13 cellular contexts compared by ENCODE assay signal in genomic region chr19:48616041-48616436, GRCh38. TPM values are rescaled to one million over a fixed set of nuclear protein-coding genes. Genes with fewer than 3 reads are reported as not detected.
DNase-seq lines count a peak whose midpoint lies in the region; ATAC-seq, FAIRE-seq and TF ChIP-seq lines count a peak whose summit lies in the region.
"Had no signal": no experiment of that assay in that cellular context is flagged by ENCODE, and none has a peak within 500 bp of the region (broad histone marks: within the 10 kb centered on the region; RNA-seq: fewer than 3 reads in every experiment).

No MANE protein-coding gene starts in this region.

- H3K9me3 ChIP-seq in HUES6 (ENCODE audit: control insufficient read depth, insufficient read depth, low read depth, low read length) (no peaks in the 10 kb centered on the region), GM12878 (replicated peaks; ENCODE audit: control insufficient read depth, insufficient read depth, low read length) (no peaks in the 10 kb centered on the region), tibial nerve (no peaks in the 10 kb centered on the region)
- no peaks in the 10 kb centered on the region for H3K9me3 ChIP-seq in naive thymus-derived CD4-positive, alpha-beta T cell (ENCODE audit: control insufficient read depth in 2 of 3, low read length in 3 of 3)

- peak overlapping the region; percentile 79 for H3K9ac ChIP-seq in HUES6 (ENCODE audit: low read length)
- H3K9ac ChIP-seq in GM12878 (ENCODE audit: control insufficient read depth, insufficient read depth, low read length), result no peak overlapping the region

- H3K4me3 Mint-ChIP-seq in CD14-positive monocyte, result no peak overlapping the region
- H3K4me3 Mint-ChIP-seq in naive thymus-derived CD4-positive, alpha-beta T cell, result peak overlapping the region in 9 of 10 donors; percentile 33 to 99 (median 57)

- peak overlapping the region; percentile 88 for H3K4me2 ChIP-seq in GM12878 (ENCODE audit: control insufficient read depth, insufficient read depth)

- POLR2A ChIA-PET in GM12878 (lab: Charles Lee), result interaction anchor here (1.0 kb wide), 1 partner anchor 41 kb away, joined by 4 read pairs; no protein-coding TSS in a partner anchor
- POLR2A ChIA-PET in naive thymus-derived CD4-positive, alpha-beta T cell (lab: Charles Lee), result interaction anchor here (0.6 to 4.7 kb wide), 2 partner anchors 15 to 1694 kb away, joined by 5 to 73 read pairs; no protein-coding TSS in a partner anchor

- CTCF ChIA-PET in GM12878 (lab: Yijun Ruan, JAX), result interaction anchor here (1.8 kb wide), 1 partner anchor 225 kb away, joined by 5 read pairs; the partner anchor contains the start of gene KDELR1
- CTCF ChIA-PET in naive thymus-derived CD4-positive, alpha-beta T cell (lab: Charles Lee), result interaction anchor here (0.6 to 1.6 kb wide), 2 partner anchors 8 to 204 kb away, joined by 3 to 5 read pairs; no protein-coding TSS in a partner anchor

- peak overlapping the region in 4 of 7 donors; percentile 10 to 72 (median 45) for H3K27ac Mint-ChIP-seq in CD14-positive monocyte
- peak overlapping the region in 4 of 9 donors; percentile 28 to 69 (median 60) for H3K27ac Mint-ChIP-seq in naive thymus-derived CD4-positive, alpha-beta T cell

- TF ChIP-seq POLR2A in GM12878 (IDR thresholded peaks at IDR 0.05; ENCODE audit: low read depth, low read length) (peak; percentile 7; the same call in 1 of the 2 replicates), tibial nerve (IDR thresholded peaks at IDR 0.05) (no peak)

- H3K4me1 ChIP-seq in HUES6 (ENCODE audit: control insufficient read depth, insufficient read depth, low read length) (peaks cover 43% of the 10 kb centered on the region), GM12878 (ENCODE audit: control insufficient read depth, insufficient read depth, low read length) (peaks cover 14% of the 10 kb centered on the region), tibial nerve (peaks cover 0 to 57% (median 24%) of the 10 kb centered on the region in 4 donors)
- peaks cover 17 to 36% of the 10 kb centered on the region in 2 donors for H3K4me1 ChIP-seq in naive thymus-derived CD4-positive, alpha-beta T cell (ENCODE audit: control insufficient read depth in 2 of 2, insufficient read depth in 2 of 2, low read length in 2 of 2)

- intact Hi-C loops in CD14-positive monocyte (cut with micrococcal nuclease), result no loop called here
- intact Hi-C loops in GM12878 (cut with micrococcal nuclease; ENCODE audit: unreplicated experiment), result no loop called here
- intact Hi-C loops in naive thymus-derived CD4-positive, alpha-beta T cell (cut with micrococcal nuclease), result loop anchor here in 1 of 2 donors (10.0 kb wide), 1 partner anchor 1029 kb away; the partner anchor contains the start of genes RRAS and SCAF1

- ATAC-seq in GM12878, result no peak
- ATAC-seq in naive thymus-derived CD4-positive, alpha-beta T cell, result no peak

- TF ChIP-seq RAD21 in GM12878 (IDR thresholded peaks at IDR 0.05; ENCODE audit: insufficient read depth, low read depth, low read length), result no peak

- H3K36me3 Mint-ChIP-seq in CD14-positive monocyte, result peaks cover 27 to 30% of the 10 kb centered on the region in 2 donors
- peaks cover 0 to 19% (median 9%) of the 10 kb centered on the region in 5 donors for H3K36me3 Mint-ChIP-seq in naive thymus-derived CD4-positive, alpha-beta T cell

- peaks cover 46% of the 10 kb centered on the region for H3K79me2 ChIP-seq in GM12878 (ENCODE audit: control insufficient read depth, insufficient read depth, low read length)

- TF ChIP-seq CTCF in CD14-positive monocyte (IDR thresholded peaks at IDR 0.05), result no peak
- TF ChIP-seq CTCF in GM12878 (IDR thresholded peaks at IDR 0.05 in 2 of 3, conservative IDR thresholded peaks at IDR 0.05 in 1 of 3; ENCODE audit: control insufficient read depth in 2 of 3, extremely low read depth in 1 of 3, insufficient read depth in 1 of 3, low read depth in 3 of 3, low read length in 3 of 3), result no peak
- TF ChIP-seq CTCF in tibial nerve (IDR thresholded peaks at IDR 0.05), result no peak

- SMC1A ChIA-PET in GM12878 (lab: Charles Lee; ENCODE audit: uncharacterized antibody, unreplicated experiment), result interaction anchor here (1.1 kb wide), 1 partner anchor 110 kb away, joined by 3 read pairs; no protein-coding TSS in a partner anchor

- no TSS peak for BruUV-seq in GM12878 (replicated peaks; lab: Mats Ljungman, UMichigan)

- H3K9me3 Mint-ChIP-seq in CD14-positive monocyte, result peaks cover 0 to 3% (median 0%) of the 10 kb centered on the region in 7 donors
- peaks cover 0 to 2% (median 0%) of the 10 kb centered on the region in 11 donors for H3K9me3 Mint-ChIP-seq in naive thymus-derived CD4-positive, alpha-beta T cell

- no peak overlapping the region for H2AFZ ChIP-seq in GM12878 (ENCODE audit: control insufficient read depth, low read depth, low read length)

- RAD21 ChIA-PET in GM12878 (lab: Charles Lee; ENCODE audit: unreplicated experiment), result no interaction called here

- H3K27me3 ChIP-seq in HUES6 (ENCODE audit: control insufficient read depth, insufficient read depth, low read length) (no peaks in the 10 kb centered on the region), GM12878 (replicated peaks in 1 of 2; ENCODE audit: control insufficient read depth in 2 of 2, insufficient read depth in 2 of 2, low read length in 1 of 2) (no peaks in the 10 kb centered on the region), tibial nerve (no peaks in the 10 kb centered on the region)
- no peaks in the 10 kb centered on the region for H3K27me3 ChIP-seq in naive thymus-derived CD4-positive, alpha-beta T cell (ENCODE audit: control insufficient read depth in 2 of 2, insufficient read depth in 2 of 2, low read length in 2 of 2)

- no peak for TF ChIP-seq EP300 in GM12878 (IDR thresholded peaks at IDR 0.05; ENCODE audit: borderline replicate concordance in 1 of 2, control insufficient read depth in 1 of 2, low read depth in 2 of 2, low read length in 2 of 2)
- TF ChIP-seq EP300 in tibial nerve (IDR thresholded peaks at IDR 0.05), result no peak

- no peak for FAIRE-seq in GM12878 (lab: Jason Lieb, UNC)

- in situ Hi-C loops in GM12878 (cut with MboI), result no loop called here

- peaks cover 0 to 2% (median 0%) of the 10 kb centered on the region in 3 donors for H3K27me3 Mint-ChIP-seq in CD14-positive monocyte (ENCODE audit: low read depth in 3 of 3)
- no peaks in the 10 kb centered on the region for H3K27me3 Mint-ChIP-seq in naive thymus-derived CD4-positive, alpha-beta T cell

- DNase-seq in CD14-positive monocyte (ENCODE audit: low spot score) (no peak), GM12878 (ENCODE audit: low read depth, low spot score) (no peak), DMS153 treated with DMSO at 0.1 percent for 48 hours (lab: John Stamatoyannopoulos, UW; ENCODE audit: unreplicated experiment) (no peak), HPDE6-E6E7 (ENCODE audit: extremely low spot score) (no peak), UCSD-AML1 (lab: John Stamatoyannopoulos, UW; ENCODE audit: unreplicated experiment) (no peak), tibial nerve (ENCODE audit: low spot score in 2 of 2) (no peak)
- DNase-seq in naive thymus-derived CD4-positive, alpha-beta T cell, result peak in 1 of 9 donors; percentile 5
- DNase-seq: dermis blood vessel endothelial cell, EL, NCI-H2081 treated with DMSO at 0.1 percent for 48 hours, SHP77 had no signal

- H3K4me3 ChIP-seq in HUES6 (ENCODE audit: low read depth, low read length) (peak overlapping the region; percentile 49; the same call in 1 of the 2 replicates), GM12878 (no peak overlapping the region), tibial nerve (no peak overlapping the region)
- H3K4me3 ChIP-seq in naive thymus-derived CD4-positive, alpha-beta T cell (ENCODE audit: low read length), result no peak overlapping the region

- 92% methylated on average over 16 of the region's 16 CpGs for WGBS in GM12878 (ENCODE audit: insufficient coverage, insufficient replicate concordance, low lambda C conversion rate, missing lambda C conversion rate)
- WGBS in tibial nerve, 2 donors, result 74 to 83% methylated on average over 12 to 16 of the region's 16 CpGs

- H3K4me1 Mint-ChIP-seq in CD14-positive monocyte, result peaks cover 32% of the 10 kb centered on the region
- H3K4me1 Mint-ChIP-seq in naive thymus-derived CD4-positive, alpha-beta T cell, result peaks cover 27 to 42% (median 36%) of the 10 kb centered on the region in 7 donors

- peak overlapping the region; percentile 89; the same call in 1 of the 2 replicates for H3K27ac ChIP-seq in HUES6 (ENCODE audit: low read depth, low read length)
- H3K27ac ChIP-seq in GM12878 (ENCODE audit: control insufficient read depth, insufficient read depth), result no peak overlapping the region
- H3K27ac ChIP-seq in naive thymus-derived CD4-positive, alpha-beta T cell (ENCODE audit: low read depth, low read length), result no peak overlapping the region
- H3K27ac ChIP-seq in tibial nerve, result peak overlapping the region in 2 of 4 donors; percentile 51 to 73

- peaks cover 15% of the 10 kb centered on the region for H4K20me1 ChIP-seq in GM12878 (ENCODE audit: control insufficient read depth, insufficient read depth)

- H3K36me3 ChIP-seq in HUES6 (ENCODE audit: control insufficient read depth, insufficient read depth, low read length) (peaks cover 43% of the 10 kb centered on the region), GM12878 (ENCODE audit: control insufficient read depth in 2 of 2, insufficient read depth in 2 of 2, low read length in 1 of 2) (peaks cover 25 to 32% of the 10 kb centered on the region in 2 experiments), tibial nerve (peaks cover 0 to 36% (median 13%) of the 10 kb centered on the region in 3 donors)
- H3K36me3 ChIP-seq in naive thymus-derived CD4-positive, alpha-beta T cell (ENCODE audit: control insufficient read depth in 2 of 3, insufficient read depth in 3 of 3, low read length in 3 of 3), result peaks cover 0 to 36% (median 16%) of the 10 kb centered on the region in 3 experiments

RNA-seq across cellular contexts. Expression of gene FAM83E, which starts 1.2 kb away (rescaled TPM):
- polyA plus RNA-seq in CD14-positive monocyte (not detected), GM12878 (2011; rRNA removed) (0.10 and 0.29 TPM in 2 replicates), GM12878 (2014; fragmentation: Illumina TruSeq; extraction: Trizol) (not detected in 2 replicates), GM12878 (2014; fragmentation: Nextera tagmentation; extraction: Ambion mirVana) (not detected), GM12878 (2014; rRNA removed) (0.35 and 0.72 TPM in 2 replicates), GM12878 (2016; fragmentation: Nextera tagmentation; extraction: Ambion mirVana) (under 1 TPM in 1 of 2 experiments, not detected in 1; 0.14 TPM)
- total RNA-seq in GM12878 (2013; cell fraction: nucleolus; rRNA removed), result 6.6 and 8.7 TPM in 2 replicates
- total RNA-seq in GM12878 (2014; rRNA removed) (0.44 and 1.6 TPM in 2 replicates), GM12878 (2014; rRNA removed; fragmentation: Illumina TruSeq; extraction: Trizol) (0.31 and 0.88 TPM in 2 replicates), GM12878 (2021) (1.3 and 2.5 TPM in 2 replicates), tibial nerve (not detected)
- 0.13 TPM for polyA plus RNA-seq in GM12878 (2011; ENCODE audit: low read depth)
- 0.33 and 0.53 TPM in 2 replicates for polyA plus RNA-seq in GM12878 (2011; cell fraction: cytosol; rRNA removed)
- polyA plus RNA-seq in GM12878 (2011; cell fraction: nucleus; rRNA removed), result 0.81 and 1.8 TPM in 2 replicates
- polyA plus RNA-seq in GM12878 (2012), result 0.13 and 0.24 TPM in 2 replicates
- polyA minus RNA-seq in GM12878 (2011; rRNA and poly(A)+ RNA removed), result 0.44 and 1.8 TPM in 2 replicates
- not detected in 2 replicates for polyA minus RNA-seq in GM12878 (2011; cell fraction: cytosol; rRNA and poly(A)+ RNA removed)
- 5.2 and 9.2 TPM in 2 replicates for polyA minus RNA-seq in GM12878 (2011; cell fraction: nucleus; rRNA and poly(A)+ RNA removed)
- total RNA-seq in naive thymus-derived CD4-positive, alpha-beta T cell, result 1 to 10 TPM in 3 of 5 experiments, under 1 TPM in 1, not detected in 1; 0.80 to 3.7 (median 2.9) TPM
- polyA plus RNA-seq in naive thymus-derived CD4-positive, alpha-beta T cell, result under 1 TPM in 1 of 2 donors, not detected in 1; 0.66 TPM
- total RNA-seq: dermis blood vessel endothelial cell had no signal

RNA-seq across cellular contexts. Expression of gene RPL18, which starts 2.9 kb away (rescaled TPM):
- polyA plus RNA-seq in CD14-positive monocyte, result 100 to 1,000 TPM; 803 to 892 TPM
- total RNA-seq in GM12878 (2013; cell fraction: nucleolus; rRNA removed), result 289 and 293 TPM in 2 replicates
- 3,864 and 4,267 TPM in 2 replicates for total RNA-seq in GM12878 (2014; rRNA removed)
- 2,138 and 2,306 TPM in 2 replicates for total RNA-seq in GM12878 (2014; rRNA removed; fragmentation: Illumina TruSeq; extraction: Trizol)
- 2,548 and 2,593 TPM in 2 replicates for total RNA-seq in GM12878 (2021)
- polyA plus RNA-seq in GM12878 (2011; ENCODE audit: low read depth), result 2,279 TPM
- polyA plus RNA-seq in GM12878 (2011; rRNA removed), result 786 and 1,901 TPM in 2 replicates
- polyA plus RNA-seq in GM12878 (2011; cell fraction: cytosol; rRNA removed), result 2,627 and 2,723 TPM in 2 replicates
- 1,070 and 1,187 TPM in 2 replicates for polyA plus RNA-seq in GM12878 (2011; cell fraction: nucleus; rRNA removed)
- 3,508 and 3,752 TPM in 2 replicates for polyA plus RNA-seq in GM12878 (2012)
- polyA plus RNA-seq in GM12878 (2014; fragmentation: Illumina TruSeq; extraction: Trizol), result 1,711 and 2,137 TPM in 2 replicates
- 100 to 1,000 TPM; 393 to 844 TPM for polyA plus RNA-seq in GM12878 (2014; fragmentation: Nextera tagmentation; extraction: Ambion mirVana)
- 3,670 and 3,986 TPM in 2 replicates for polyA plus RNA-seq in GM12878 (2014; rRNA removed)
- polyA plus RNA-seq in GM12878 (2016; fragmentation: Nextera tagmentation; extraction: Ambion mirVana), result 1,000 to 10,000 TPM; 1,291 to 1,299 TPM
- 387 and 961 TPM in 2 replicates for polyA minus RNA-seq in GM12878 (2011; rRNA and poly(A)+ RNA removed)
- 657 and 660 TPM in 2 replicates for polyA minus RNA-seq in GM12878 (2011; cell fraction: cytosol; rRNA and poly(A)+ RNA removed)
- 152 and 213 TPM in 2 replicates for polyA minus RNA-seq in GM12878 (2011; cell fraction: nucleus; rRNA and poly(A)+ RNA removed)
- 1,000 to 10,000 TPM; 1,570 to 2,826 (median 2,745) TPM for total RNA-seq in naive thymus-derived CD4-positive, alpha-beta T cell
- 1,000 to 10,000 TPM; 2,813 to 2,817 TPM for polyA plus RNA-seq in naive thymus-derived CD4-positive, alpha-beta T cell
- total RNA-seq in tibial nerve, result 1,000 to 10,000 TPM; 2,253 to 3,141 (median 2,490) TPM

RNA-seq across cellular contexts. Expression of gene SPHK2, which starts 3.3 kb away (rescaled TPM):
- polyA plus RNA-seq in CD14-positive monocyte, result 1 to 10 TPM; 8.5 to 9.1 TPM
- 31.6 and 32.6 TPM in 2 replicates for total RNA-seq in GM12878 (2013; cell fraction: nucleolus; rRNA removed)
- total RNA-seq in GM12878 (2014; rRNA removed), result 12.4 and 15.9 TPM in 2 replicates
- 6.5 and 7.1 TPM in 2 replicates for total RNA-seq in GM12878 (2014; rRNA removed; fragmentation: Illumina TruSeq; extraction: Trizol)
- 33.1 and 40.5 TPM in 2 replicates for total RNA-seq in GM12878 (2021)
- polyA plus RNA-seq in GM12878 (2011; ENCODE audit: low read depth), result 3.6 TPM
- 3.0 and 5.7 TPM in 2 replicates for polyA plus RNA-seq in GM12878 (2011; rRNA removed)
- 9.0 and 13.9 TPM in 2 replicates for polyA plus RNA-seq in GM12878 (2011; cell fraction: cytosol; rRNA removed)
- polyA plus RNA-seq in GM12878 (2011; cell fraction: nucleus; rRNA removed), result 35.3 and 48.6 TPM in 2 replicates
- polyA plus RNA-seq in GM12878 (2012), result 11.0 and 11.4 TPM in 2 replicates
- polyA plus RNA-seq in GM12878 (2014; fragmentation: Illumina TruSeq; extraction: Trizol), result 2.2 and 4.7 TPM in 2 replicates
- polyA plus RNA-seq in GM12878 (2014; fragmentation: Nextera tagmentation; extraction: Ambion mirVana), result under 1 TPM; 0.37 to 0.75 TPM
- polyA plus RNA-seq in GM12878 (2014; rRNA removed), result 26.4 and 31.5 TPM in 2 replicates
- polyA plus RNA-seq in GM12878 (2016; fragmentation: Nextera tagmentation; extraction: Ambion mirVana), result 10 to 100 TPM; 29.7 to 31.7 TPM
- polyA minus RNA-seq in GM12878 (2011; rRNA and poly(A)+ RNA removed), result 10.2 and 16.4 TPM in 2 replicates
- 7.8 and 8.0 TPM in 2 replicates for polyA minus RNA-seq in GM12878 (2011; cell fraction: cytosol; rRNA and poly(A)+ RNA removed)
- polyA minus RNA-seq in GM12878 (2011; cell fraction: nucleus; rRNA and poly(A)+ RNA removed), result 12.0 and 29.9 TPM in 2 replicates
- total RNA-seq in naive thymus-derived CD4-positive, alpha-beta T cell, result 10 to 100 TPM; 20.1 to 34.7 (median 30.5) TPM
- polyA plus RNA-seq in naive thymus-derived CD4-positive, alpha-beta T cell, result 10 to 100 TPM; 11.2 to 11.7 TPM
- total RNA-seq in tibial nerve, result 10 to 100 TPM; 28.0 to 34.7 (median 30.1) TPM

RNA-seq across cellular contexts. Expression of gene SPACA4, which starts 9.5 kb away (rescaled TPM):
- polyA plus RNA-seq in CD14-positive monocyte (not detected), GM12878 (2011; rRNA removed) (not detected in 2 replicates), GM12878 (2014; fragmentation: Illumina TruSeq; extraction: Trizol) (not detected in 2 replicates), GM12878 (2014; fragmentation: Nextera tagmentation; extraction: Ambion mirVana) (not detected), GM12878 (2014; rRNA removed) (not detected in 2 replicates), GM12878 (2016; fragmentation: Nextera tagmentation; extraction: Ambion mirVana) (not detected)
- total RNA-seq in GM12878 (2013; cell fraction: nucleolus; rRNA removed), result not detected in 2 replicates
- total RNA-seq in GM12878 (2014; rRNA removed) (not detected in 2 replicates), GM12878 (2014; rRNA removed; fragmentation: Illumina TruSeq; extraction: Trizol) (not detected in 2 replicates), GM12878 (2021) (not detected in 2 replicates), tibial nerve (not detected)
- polyA plus RNA-seq in GM12878 (2011; ENCODE audit: low read depth), result not detected
- not detected in 2 replicates for polyA plus RNA-seq in GM12878 (2011; cell fraction: cytosol; rRNA removed)
- not detected in 2 replicates for polyA plus RNA-seq in GM12878 (2011; cell fraction: nucleus; rRNA removed)
- not detected in 2 replicates for polyA plus RNA-seq in GM12878 (2012)
- polyA minus RNA-seq in GM12878 (2011; rRNA and poly(A)+ RNA removed), result not detected in 2 replicates
- polyA minus RNA-seq in GM12878 (2011; cell fraction: cytosol; rRNA and poly(A)+ RNA removed), result not detected in 2 replicates
- polyA minus RNA-seq in GM12878 (2011; cell fraction: nucleus; rRNA and poly(A)+ RNA removed), result not detected in 2 replicates
- not detected for total RNA-seq in naive thymus-derived CD4-positive, alpha-beta T cell
- not detected for polyA plus RNA-seq in naive thymus-derived CD4-positive, alpha-beta T cell
- total RNA-seq: dermis blood vessel endothelial cell, omental fat pad had no signal

RNA-seq across cellular contexts. Expression of gene DBP, which starts 21.1 kb away (rescaled TPM):
- polyA plus RNA-seq in CD14-positive monocyte (10 to 100 TPM; 17.5 to 22.3 TPM), GM12878 (2011; rRNA removed) (6.0 and 9.8 TPM in 2 replicates), GM12878 (2014; fragmentation: Illumina TruSeq; extraction: Trizol) (5.0 and 5.1 TPM in 2 replicates), GM12878 (2014; fragmentation: Nextera tagmentation; extraction: Ambion mirVana) (1 to 10 TPM; 2.0 to 2.6 TPM), GM12878 (2014; rRNA removed) (9.4 and 9.7 TPM in 2 replicates), GM12878 (2016; fragmentation: Nextera tagmentation; extraction: Ambion mirVana) (1 to 10 TPM; 4.0 to 7.1 TPM)
- 18.1 and 21.7 TPM in 2 replicates for total RNA-seq in GM12878 (2013; cell fraction: nucleolus; rRNA removed)
- total RNA-seq in GM12878 (2014; rRNA removed) (10.5 and 10.6 TPM in 2 replicates), GM12878 (2014; rRNA removed; fragmentation: Illumina TruSeq; extraction: Trizol) (7.0 and 8.1 TPM in 2 replicates), GM12878 (2021) (6.7 and 7.3 TPM in 2 replicates), tibial nerve (10 to 100 TPM in 2 of 4 donors, 1 to 10 TPM in 2; 2.4 to 20.1 (median 10.1) TPM)
- 5.0 TPM for polyA plus RNA-seq in GM12878 (2011; ENCODE audit: low read depth)
- polyA plus RNA-seq in GM12878 (2011; cell fraction: cytosol; rRNA removed), result 13.1 and 14.1 TPM in 2 replicates
- polyA plus RNA-seq in GM12878 (2011; cell fraction: nucleus; rRNA removed), result 10.3 and 11.2 TPM in 2 replicates
- polyA plus RNA-seq in GM12878 (2012), result 12.9 and 16.4 TPM in 2 replicates
- polyA minus RNA-seq in GM12878 (2011; rRNA and poly(A)+ RNA removed), result 6.6 and 9.1 TPM in 2 replicates
- 2.6 and 7.4 TPM in 2 replicates for polyA minus RNA-seq in GM12878 (2011; cell fraction: cytosol; rRNA and poly(A)+ RNA removed)
- polyA minus RNA-seq in GM12878 (2011; cell fraction: nucleus; rRNA and poly(A)+ RNA removed), result 3.9 and 4.3 TPM in 2 replicates
- total RNA-seq in naive thymus-derived CD4-positive, alpha-beta T cell, result 10 to 100 TPM; 11.9 to 79.9 (median 33.2) TPM
- polyA plus RNA-seq in naive thymus-derived CD4-positive, alpha-beta T cell, result 100 to 1,000 TPM in 1 of 2 donors, 10 to 100 TPM in 1; 61.7 to 130 TPM

Comparison
In these comparisons a context has a peak if more than half of its experiments do, and no peak if none do; other contexts are left out.
1. H3K4me3 Mint-ChIP-seq: peak in naive thymus-derived CD4-positive, alpha-beta T cell (9 of 10); none in CD14-positive monocyte (0 of 2).